In the genomic region with DNA sequence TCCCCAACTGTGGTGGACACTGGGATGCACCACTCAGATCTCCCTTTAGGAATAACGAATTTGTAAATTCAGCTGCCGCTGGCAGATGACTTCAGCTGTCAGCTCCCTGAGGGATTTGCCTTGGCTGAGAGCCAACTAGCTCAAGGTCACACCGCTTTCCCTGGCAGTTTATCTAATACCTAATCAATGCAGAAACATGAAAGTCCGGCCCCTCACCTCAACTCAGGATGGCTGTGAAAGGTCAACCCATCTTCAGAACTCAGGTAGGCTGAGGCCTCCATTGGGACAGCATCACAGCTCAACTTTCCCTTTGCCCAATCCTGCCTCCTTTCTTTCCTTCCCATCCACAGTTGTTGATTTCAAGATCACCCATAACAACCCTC, we compare ENCODE assay signal across 1 cellular context.
A peak's percentile ranks its signal among the peaks of the same experiment; 100 is the strongest.
TF ChIP-seq lines count a peak whose summit lies in the region.

No MANE protein-coding gene starts in this region.

TF ChIP-seq in HepG2, 621 proteins besides CTCF, POLR2A, EP300 and RAD21 (continued from another document and continues in another):
- no peak for TF ChIP-seq ZNF646 (CRISPR knock-in tag; IDR thresholded peaks at IDR 0.05)
- no peak for TF ChIP-seq GABPA (IDR thresholded peaks at IDR 0.05; ENCODE audit: low read depth, low read length)
- no peak for TF ChIP-seq GABPA (CRISPR knock-in tag; IDR thresholded peaks at IDR 0.05; ENCODE audit: low read depth)
- TF ChIP-seq ZC3H4 (CRISPR knock-in tag; IDR thresholded peaks at IDR 0.05; ENCODE audit: borderline replicate concordance), result no peak
- TF ChIP-seq ZNF326 (CRISPR knock-in tag; IDR thresholded peaks at IDR 0.05; ENCODE audit: borderline replicate concordance), result no peak
- TF ChIP-seq ZSCAN9 (CRISPR knock-in tag; IDR thresholded peaks at IDR 0.05; ENCODE audit: borderline replicate concordance), result no peak
- no peak for TF ChIP-seq MXD1 (CRISPR knock-in tag; IDR thresholded peaks at IDR 0.05)
- no peak for TF ChIP-seq RORA (CRISPR knock-in tag; IDR thresholded peaks at IDR 0.05)
- TF ChIP-seq SOX6 (IDR thresholded peaks at IDR 0.05), result no peak
- TF ChIP-seq SOX6 (CRISPR knock-in tag; IDR thresholded peaks at IDR 0.05), result peak; percentile 89
- TF ChIP-seq, protein P1, sequence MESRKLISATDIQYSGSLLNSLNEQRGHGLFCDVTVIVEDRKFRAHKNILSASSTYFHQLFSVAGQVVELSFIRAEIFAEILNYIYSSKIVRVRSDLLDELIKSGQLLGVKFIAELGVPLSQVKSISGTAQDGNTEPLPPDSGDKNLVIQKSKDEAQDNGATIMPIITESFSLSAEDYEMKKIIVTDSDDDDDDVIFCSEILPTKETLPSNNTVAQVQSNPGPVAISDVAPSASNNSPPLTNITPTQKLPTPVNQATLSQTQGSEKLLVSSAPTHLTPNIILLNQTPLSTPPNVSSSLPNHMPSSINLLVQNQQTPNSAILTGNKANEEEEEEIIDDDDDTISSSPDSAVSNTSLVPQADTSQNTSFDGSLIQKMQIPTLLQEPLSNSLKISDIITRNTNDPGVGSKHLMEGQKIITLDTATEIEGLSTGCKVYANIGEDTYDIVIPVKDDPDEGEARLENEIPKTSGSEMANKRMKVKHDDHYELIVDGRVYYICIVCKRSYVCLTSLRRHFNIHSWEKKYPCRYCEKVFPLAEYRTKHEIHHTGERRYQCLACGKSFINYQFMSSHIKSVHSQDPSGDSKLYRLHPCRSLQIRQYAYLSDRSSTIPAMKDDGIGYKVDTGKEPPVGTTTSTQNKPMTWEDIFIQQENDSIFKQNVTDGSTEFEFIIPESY (CRISPR knock-in tag; IDR thresholded peaks at IDR 0.05), result no peak
- no peak for TF ChIP-seq GLMP (CRISPR knock-in tag; IDR thresholded peaks at IDR 0.05; ENCODE audit: borderline replicate concordance)
- TF ChIP-seq NFYC (CRISPR knock-in tag; IDR thresholded peaks at IDR 0.05), result no peak
- TF ChIP-seq ZNF703 (CRISPR knock-in tag; IDR thresholded peaks at IDR 0.05; ENCODE audit: borderline replicate concordance), result no peak
- TF ChIP-seq CHD2 (IDR thresholded peaks at IDR 0.05; ENCODE audit: low read depth, low read length), result no peak
- no peak for TF ChIP-seq SMARCE1 (IDR thresholded peaks at IDR 0.05; ENCODE audit: borderline replicate concordance)
- 0 out of 2 replicates have a peak, but pooled peaks have one; percentile 37 for TF ChIP-seq WIZ (CRISPR knock-in tag; IDR thresholded peaks at IDR 0.05)
- TF ChIP-seq, protein P2, sequence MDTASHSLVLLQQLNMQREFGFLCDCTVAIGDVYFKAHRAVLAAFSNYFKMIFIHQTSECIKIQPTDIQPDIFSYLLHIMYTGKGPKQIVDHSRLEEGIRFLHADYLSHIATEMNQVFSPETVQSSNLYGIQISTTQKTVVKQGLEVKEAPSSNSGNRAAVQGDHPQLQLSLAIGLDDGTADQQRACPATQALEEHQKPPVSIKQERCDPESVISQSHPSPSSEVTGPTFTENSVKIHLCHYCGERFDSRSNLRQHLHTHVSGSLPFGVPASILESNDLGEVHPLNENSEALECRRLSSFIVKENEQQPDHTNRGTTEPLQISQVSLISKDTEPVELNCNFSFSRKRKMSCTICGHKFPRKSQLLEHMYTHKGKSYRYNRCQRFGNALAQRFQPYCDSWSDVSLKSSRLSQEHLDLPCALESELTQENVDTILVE (CRISPR knock-in tag; IDR thresholded peaks at IDR 0.05), result no peak
- no peak for TF ChIP-seq PCBP1 (IDR thresholded peaks at IDR 0.05; ENCODE audit: borderline replicate concordance, low read depth, low read length)
- no peak for TF ChIP-seq ZBTB10 (CRISPR knock-in tag; IDR thresholded peaks at IDR 0.05; ENCODE audit: borderline replicate concordance)
- no peak for TF ChIP-seq PHF8 (CRISPR knock-in tag; IDR thresholded peaks at IDR 0.05)
- TF ChIP-seq CCDC6 (CRISPR knock-in tag; IDR thresholded peaks at IDR 0.05), result no peak
- no peak for TF ChIP-seq TSC22D2 (CRISPR knock-in tag; IDR thresholded peaks at IDR 0.05; ENCODE audit: borderline replicate concordance)
- peak; percentile 82 for TF ChIP-seq RARA (CRISPR knock-in tag; IDR thresholded peaks at IDR 0.05)
- TF ChIP-seq ZFX (CRISPR knock-in tag; IDR thresholded peaks at IDR 0.05; ENCODE audit: low read depth), result 0 out of 2 replicates have a peak, but pooled peaks have one; percentile 37
- peak; percentile 97 for TF ChIP-seq SALL1 (CRISPR knock-in tag; IDR thresholded peaks at IDR 0.05)
- TF ChIP-seq ZNF205 (CRISPR knock-in tag; IDR thresholded peaks at IDR 0.05), result 0 out of 2 replicates have a peak, but pooled peaks have one; percentile 72
- no peak for TF ChIP-seq ATF2 (CRISPR knock-in tag; IDR thresholded peaks at IDR 0.05)
- TF ChIP-seq, protein P3, sequence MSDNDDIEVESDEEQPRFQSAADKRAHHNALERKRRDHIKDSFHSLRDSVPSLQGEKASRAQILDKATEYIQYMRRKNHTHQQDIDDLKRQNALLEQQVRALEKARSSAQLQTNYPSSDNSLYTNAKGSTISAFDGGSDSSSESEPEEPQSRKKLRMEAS (IDR thresholded peaks at IDR 0.05), result no peak
- no peak for TF ChIP-seq KLF6 (CRISPR knock-in tag; IDR thresholded peaks at IDR 0.05)
- TF ChIP-seq BRD4 (CRISPR knock-in tag; IDR thresholded peaks at IDR 0.05), result no peak
- TF ChIP-seq, protein P4, sequence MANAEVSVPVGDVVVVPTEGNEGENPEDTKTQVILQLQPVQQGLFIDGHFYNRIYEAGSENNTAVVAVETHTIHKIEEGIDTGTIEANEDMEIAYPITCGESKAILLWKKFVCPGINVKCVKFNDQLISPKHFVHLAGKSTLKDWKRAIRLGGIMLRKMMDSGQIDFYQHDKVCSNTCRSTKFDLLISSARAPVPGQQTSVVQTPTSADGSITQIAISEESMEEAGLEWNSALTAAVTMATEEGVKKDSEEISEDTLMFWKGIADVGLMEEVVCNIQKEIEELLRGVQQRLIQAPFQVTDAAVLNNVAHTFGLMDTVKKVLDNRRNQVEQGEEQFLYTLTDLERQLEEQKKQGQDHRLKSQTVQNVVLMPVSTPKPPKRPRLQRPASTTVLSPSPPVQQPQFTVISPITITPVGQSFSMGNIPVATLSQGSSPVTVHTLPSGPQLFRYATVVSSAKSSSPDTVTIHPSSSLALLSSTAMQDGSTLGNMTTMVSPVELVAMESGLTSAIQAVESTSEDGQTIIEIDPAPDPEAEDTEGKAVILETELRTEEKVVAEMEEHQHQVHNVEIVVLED (CRISPR knock-in tag; IDR thresholded peaks at IDR 0.05; ENCODE audit: borderline replicate concordance), result no peak
- peak; percentile 90; the same call in 1 of the 2 replicates for TF ChIP-seq MEIS1 (CRISPR knock-in tag; IDR thresholded peaks at IDR 0.05; ENCODE audit: borderline replicate concordance)
- TF ChIP-seq ZNF557 (CRISPR knock-in tag; IDR thresholded peaks at IDR 0.05), result no peak
- TF ChIP-seq NCOA1 (CRISPR knock-in tag; IDR thresholded peaks at IDR 0.05), result no peak
- peak; percentile 38; the same call in 1 of the 2 replicates for TF ChIP-seq HOXA3 (CRISPR knock-in tag; IDR thresholded peaks at IDR 0.05)
- TF ChIP-seq, protein P5, sequence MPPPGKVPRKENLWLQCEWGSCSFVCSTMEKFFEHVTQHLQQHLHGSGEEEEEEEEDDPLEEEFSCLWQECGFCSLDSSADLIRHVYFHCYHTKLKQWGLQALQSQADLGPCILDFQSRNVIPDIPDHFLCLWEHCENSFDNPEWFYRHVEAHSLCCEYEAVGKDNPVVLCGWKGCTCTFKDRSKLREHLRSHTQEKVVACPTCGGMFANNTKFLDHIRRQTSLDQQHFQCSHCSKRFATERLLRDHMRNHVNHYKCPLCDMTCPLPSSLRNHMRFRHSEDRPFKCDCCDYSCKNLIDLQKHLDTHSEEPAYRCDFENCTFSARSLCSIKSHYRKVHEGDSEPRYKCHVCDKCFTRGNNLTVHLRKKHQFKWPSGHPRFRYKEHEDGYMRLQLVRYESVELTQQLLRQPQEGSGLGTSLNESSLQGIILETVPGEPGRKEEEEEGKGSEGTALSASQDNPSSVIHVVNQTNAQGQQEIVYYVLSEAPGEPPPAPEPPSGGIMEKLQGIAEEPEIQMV (CRISPR knock-in tag; IDR thresholded peaks at IDR 0.05; ENCODE audit: low read depth), result no peak
- TF ChIP-seq KDM5A (IDR thresholded peaks at IDR 0.05; ENCODE audit: borderline replicate concordance, low read length), result no peak
- no peak for TF ChIP-seq ZBTB34 (CRISPR knock-in tag; IDR thresholded peaks at IDR 0.05)
- no peak for TF ChIP-seq RFX1 (IDR thresholded peaks at IDR 0.05)
